14 cellular contexts compared by ENCODE assay signal in the genomic region with DNA sequence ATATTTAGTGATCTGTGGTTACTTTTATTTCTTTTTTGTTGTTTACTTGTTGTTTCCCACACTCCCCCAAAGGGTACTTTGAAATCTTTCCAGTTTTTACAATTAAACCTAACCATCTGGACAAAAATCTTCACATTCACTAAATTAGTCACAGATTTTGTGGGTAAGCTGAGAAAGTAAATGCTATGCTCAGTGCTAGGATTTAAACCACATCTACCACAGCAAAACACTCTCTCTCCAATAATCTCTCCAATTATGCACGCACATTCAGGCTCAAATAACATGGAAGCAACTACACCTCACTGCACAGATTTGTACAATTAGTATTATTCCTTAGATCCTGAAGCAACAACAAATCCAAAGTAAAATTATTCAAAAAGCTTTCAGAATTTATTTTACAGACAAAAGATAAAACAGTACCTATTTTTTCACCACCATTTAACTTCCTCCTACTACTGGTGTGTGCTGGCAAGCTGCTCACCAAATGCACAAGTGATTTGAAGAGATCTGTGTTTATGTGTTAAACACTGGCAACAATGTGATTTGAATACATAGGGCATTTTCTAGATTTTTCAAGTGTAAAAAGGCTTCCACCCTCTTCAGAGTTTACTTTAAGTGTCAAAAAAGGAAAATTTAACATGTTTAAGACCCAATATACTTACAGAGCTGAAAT. TPM values are rescaled to one million over a fixed set of nuclear protein-coding genes. Genes with fewer than 3 reads are reported as not detected.
DNase-seq lines count a peak whose midpoint lies in the region; ATAC-seq, FAIRE-seq and TF ChIP-seq lines count a peak whose summit lies in the region.
"Had no signal": no experiment of that assay in that cellular context is flagged by ENCODE, and none has a peak within 500 bp of the region (broad histone marks: within the 10 kb centered on the region; RNA-seq: fewer than 3 reads in every experiment).

No MANE protein-coding gene starts in this region.

- no peak overlapping the region for H3K27ac ChIP-seq in caudate nucleus (ENCODE audit: low read depth, low read length)
- H3K27ac ChIP-seq: body of pancreas had no signal

- H3K9me3 Mint-ChIP-seq in T-cell, result peaks cover 0 to 3% (median 0%) of the 10 kb centered on the region in 3 donors
- H3K9me3 Mint-ChIP-seq: HFFc6, IgD-negative memory B cell had no signal

- ATAC-seq in GM19395 (IDR thresholded peaks at IDR 0.05; ENCODE audit: unreplicated experiment) (peak; percentile 61), HG03378 (IDR thresholded peaks at IDR 0.05; ENCODE audit: unreplicated experiment) (peak; percentile 72), GM21423 (IDR thresholded peaks at IDR 0.05; ENCODE audit: unreplicated experiment) (no peak), T-cell (replicated peaks in 1 of 4) (no peak)
- ATAC-seq: activated CD8-positive, alpha-beta memory T cell treated with anti-CD3 and anti-CD28 coated beads, Interleukin-2, amount 10 ng/mL, durations not matched to agents 7 days and 5 days; body of pancreas had no signal

- H3K4me3 ChIP-seq in choroid plexus epithelial cell (ENCODE audit: low read depth, low read length), result no peak overlapping the region
- H3K4me3 ChIP-seq: body of pancreas had no signal

- no peaks in the 10 kb centered on the region for H3K4me1 Mint-ChIP-seq in T-cell
- H3K4me1 Mint-ChIP-seq: activated CD8-positive, alpha-beta memory T cell treated with anti-CD3 and anti-CD28 coated beads, Interleukin-2, amount 10 ng/mL, durations not matched to agents 7 days and 5 days had no signal

- peaks cover 8 to 19% of the 10 kb centered on the region in 2 donors for H3K27me3 Mint-ChIP-seq in T-cell
- H3K27me3 Mint-ChIP-seq: activated CD8-positive, alpha-beta memory T cell treated with anti-CD3 and anti-CD28 coated beads, Interleukin-2, amount 10 ng/mL, durations not matched to agents 7 days and 5 days had no signal

- POLR2A ChIA-PET in T-cell (lab: Charles Lee), result interaction anchor here in 1 of 2 donors (0.6 kb wide), 1 partner anchor 257 kb away, joined by 5 read pairs; no protein-coding TSS in a partner anchor

- no peak overlapping the region for H3K27ac Mint-ChIP-seq in T-cell
- H3K27ac Mint-ChIP-seq: activated CD8-positive, alpha-beta memory T cell treated with anti-CD3 and anti-CD28 coated beads, Interleukin-2, amount 10 ng/mL, durations not matched to agents 7 days and 5 days; HFFc6 had no signal

- H3K4me3 Mint-ChIP-seq in T-cell, result no peak overlapping the region
- H3K4me3 Mint-ChIP-seq: activated CD8-positive, alpha-beta memory T cell treated with anti-CD3 and anti-CD28 coated beads, Interleukin-2, amount 10 ng/mL, durations not matched to agents 7 days and 5 days; HFFc6 had no signal

- peak; percentile 96 for FAIRE-seq in D721Med (lab: Jason Lieb, UNC)

- DNase-seq in D721Med (ENCODE audit: insufficient read length, low spot score) (no peak), choroid plexus epithelial cell (ENCODE audit: low read depth) (peak; percentile 21), globus pallidus (ENCODE audit: low spot score) (no peak), caudate nucleus (lab: John Stamatoyannopoulos, UW) (no peak), T-cell (no peak)
- DNase-seq: activated CD8-positive, alpha-beta memory T cell treated with anti-CD3 and anti-CD28 coated beads, Interleukin-2, amount 10 ng/mL, durations not matched to agents 7 days and 5 days; body of pancreas; HFFc6; NCI-H2227 treated with DMSO at 0.1 percent for 48 hours; SW 1271 had no signal

- no peak for TF ChIP-seq CTCF in D721Med (IDR thresholded peaks at IDR 0.05; ENCODE audit: insufficient read depth, missing control alignments)
- no peak for TF ChIP-seq CTCF in choroid plexus epithelial cell (conservative IDR thresholded peaks at IDR 0.05; ENCODE audit: low read depth, low read length)

- CTCF ChIA-PET in T-cell (lab: Charles Lee), result interaction anchor here in 1 of 2 donors (0.5 kb wide), 1 partner anchor 1580 kb away, joined by 3 read pairs; no protein-coding TSS in a partner anchor

- no peaks in the 10 kb centered on the region for H3K36me3 Mint-ChIP-seq in T-cell
- H3K36me3 Mint-ChIP-seq: activated CD8-positive, alpha-beta memory T cell treated with anti-CD3 and anti-CD28 coated beads, Interleukin-2, amount 10 ng/mL, durations not matched to agents 7 days and 5 days had no signal

RNA-seq across cellular contexts. Expression of gene ZNF608, which starts 16.6 kb away (rescaled TPM):
- 1 to 10 TPM in 2 of 5 donors, under 1 TPM in 3; 0.26 to 1.3 (median 0.49) TPM for total RNA-seq in T-cell
- total RNA-seq: activated CD8-positive, alpha-beta memory T cell treated with anti-CD3 and anti-CD28 coated beads, Interleukin-2, amount 10 ng/mL, durations not matched to agents 7 days and 5 days had no signal

Comparison
In these comparisons a context has a peak if more than half of its experiments do, and no peak if none do; other contexts are left out.
1. ATAC-seq: peak in GM19395 (single experiment) and HG03378 (single experiment); none in GM21423 (single experiment) and T-cell (0 of 4).